Comparison of ENCODE assay signal across 15 cellular contexts in the genomic region with DNA sequence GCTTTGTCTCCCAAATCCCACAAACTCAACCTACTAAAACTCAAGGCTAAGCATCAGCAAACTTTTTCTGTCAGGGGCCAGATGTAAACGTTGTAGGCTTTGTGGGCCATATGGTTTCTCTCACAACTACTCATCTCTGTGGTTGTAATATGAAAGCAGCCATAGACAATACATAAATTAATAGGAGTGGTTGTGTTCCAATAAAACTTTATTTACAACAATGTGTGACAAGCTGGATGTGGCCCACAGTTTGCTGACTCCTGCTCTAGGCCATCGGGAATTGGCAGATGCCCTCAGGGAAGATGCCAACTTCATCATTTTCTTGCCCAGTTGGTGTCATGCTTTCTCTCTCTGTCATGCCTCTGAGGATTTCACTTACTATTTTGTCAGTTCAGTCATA. TPM values are rescaled to one million over a fixed set of nuclear protein-coding genes. Genes with fewer than 3 reads are reported as not detected.
A peak's percentile ranks its signal among the peaks of the same experiment; 100 is the strongest.
DNase-seq lines count a peak whose midpoint lies in the region; ATAC-seq, FAIRE-seq and TF ChIP-seq lines count a peak whose summit lies in the region.
"Had no signal": no experiment of that assay in that cellular context is flagged by ENCODE, and none has a peak within 500 bp of the region (broad histone marks: within the 10 kb centered on the region; RNA-seq: fewer than 3 reads in every experiment).

No MANE protein-coding gene starts in this region.

- no peaks in the 10 kb centered on the region for H3K79me2 ChIP-seq in K562 (ENCODE audit: control insufficient read depth, insufficient read depth, low read length)
- H3K79me2 ChIP-seq in trophoblast cell (ENCODE audit: control insufficient read depth, insufficient read depth, low read length, poor library complexity), result peaks cover 2% of the 10 kb centered on the region
- no peaks in the 10 kb centered on the region for H3K79me2 ChIP-seq in Karpas-422 (ENCODE audit: low read length)

- in situ Hi-C loops in K562 (cut with MboI), result no loop called here

- no peak for DNase-seq in A549 (ENCODE audit: low read depth in 1 of 2, low spot score in 1 of 2)
- peak; percentile 57 for DNase-seq in MG63
- no peak for DNase-seq in K562 (ENCODE audit: extremely low read depth in 1 of 4, low spot score in 3 of 4)
- DNase-seq in trophoblast cell, result no peak
- DNase-seq in HTR-8/SVneo (ENCODE audit: insufficient read length, low spot score), result no peak
- no peak for DNase-seq in Karpas-422
- DNase-seq in NCI-H1436 treated with DMSO at 0.1 percent for 48 hours (lab: John Stamatoyannopoulos, UW), result no peak
- DNase-seq: 8988T; ACHN; Calu3; CD4-positive, CD25-positive, alpha-beta regulatory T cell; DMS 273 treated with DMSO at 0.1 percent for 48 hours; H9 had no signal

- H3K27me3 ChIP-seq in MG63, result no peaks in the 10 kb centered on the region
- peaks cover 12 to 32% of the 10 kb centered on the region in 2 experiments; a peak in 4 of 5 replicates for H3K27me3 ChIP-seq in K562 (ENCODE audit: control insufficient read depth in 2 of 2, insufficient read depth in 2 of 2, low read length in 2 of 2)
- no peaks in the 10 kb centered on the region for H3K27me3 ChIP-seq in trophoblast cell (ENCODE audit: insufficient read depth, low read length)
- H3K27me3 ChIP-seq in Karpas-422 (ENCODE audit: low read length), result no peaks in the 10 kb centered on the region
- H3K27me3 ChIP-seq: BLaER1 treated with 17β-estradiol and CSF1 and Interleukin-3, amounts not matched to agents 10 nM and 100 nM had no signal

- H3K4me2 ChIP-seq in A549 (no peak overlapping the region), K562 (ENCODE audit: insufficient read depth, low read length) (no peak overlapping the region), trophoblast cell (ENCODE audit: low read length) (no peak overlapping the region), Karpas-422 (ENCODE audit: low read depth, low read length, poor library complexity, severe bottlenecking) (no peak overlapping the region)
- H3K4me2 ChIP-seq: BLaER1 treated with 17β-estradiol and CSF1 and Interleukin-3, amounts not matched to agents 10 nM and 100 nM; GM23338 had no signal

- H3K18ac ChIP-seq in trophoblast cell (ENCODE audit: low read length), result no peak overlapping the region

- H3K9ac ChIP-seq in K562 (ENCODE audit: insufficient read depth in 1 of 2, low read depth in 2 of 2, low read length in 2 of 2) (no peak overlapping the region), trophoblast cell (ENCODE audit: low read length) (no peak overlapping the region), Karpas-422 (ENCODE audit: low read length) (no peak overlapping the region)
- H3K9ac ChIP-seq: BLaER1 treated with 17β-estradiol and CSF1 and Interleukin-3, amounts not matched to agents 10 nM and 100 nM had no signal

- FAIRE-seq in A549 (lab: Jason Lieb, UNC) (no peak), K562 (lab: Jason Lieb, UNC) (no peak), HTR-8/SVneo (lab: Jason Lieb, UNC) (no peak)

- H4K20me1 ChIP-seq in K562 (replicated peaks; ENCODE audit: control insufficient read depth, insufficient read depth, low read length) (no peaks in the 10 kb centered on the region), Karpas-422 (ENCODE audit: insufficient read depth, low read depth, low read length) (no peaks in the 10 kb centered on the region)
- H4K20me1 ChIP-seq: BLaER1 treated with 17β-estradiol and CSF1 and Interleukin-3, amounts not matched to agents 10 nM and 100 nM had no signal

- H3K23ac ChIP-seq in trophoblast cell (ENCODE audit: low read length), result no peak overlapping the region

- no peak overlapping the region for H2BK12ac ChIP-seq in trophoblast cell (ENCODE audit: low read length)

- TF ChIP-seq EP300 in A549 (IDR thresholded peaks at IDR 0.05), result no peak
- no peak for TF ChIP-seq EP300 in K562 (IDR thresholded peaks at IDR 0.05; ENCODE audit: low read length)

- POLR2A ChIA-PET in A549 (lab: Yijun Ruan, JAX), result no interaction called here
- POLR2A ChIA-PET in K562 (lab: Yijun Ruan, JAX), result no interaction called here

- peak overlapping the region; percentile 24 for H4K91ac ChIP-seq in trophoblast cell (ENCODE audit: low read depth, low read length)

- H3K9me3 ChIP-seq in A549, result peaks cover 15% of the 10 kb centered on the region; the same call in 2 of the 3 replicates
- H3K9me3 ChIP-seq in MG63, result peaks cover 10% of the 10 kb centered on the region
- H3K9me3 ChIP-seq in K562 (replicated peaks; ENCODE audit: control insufficient read depth, insufficient read depth, low read depth, low read length), result no peaks in the 10 kb centered on the region; the same call in 1 of the 2 replicates
- no peaks in the 10 kb centered on the region for H3K9me3 ChIP-seq in trophoblast cell (ENCODE audit: insufficient read depth, low read depth, low read length)
- no peaks in the 10 kb centered on the region for H3K9me3 ChIP-seq in Karpas-422 (ENCODE audit: low read length)

- H4K8ac ChIP-seq in trophoblast cell (ENCODE audit: low read depth, low read length), result no peak overlapping the region

- intact Hi-C loops in K562 (cut with micrococcal nuclease), result loop anchor here (10.0 kb wide), 1 partner anchor 101 kb away; no protein-coding TSS in a partner anchor

- TF ChIP-seq RAD21 in A549 (conservative IDR thresholded peaks at IDR 0.05 in 1 of 2, IDR thresholded peaks at IDR 0.05 in 1 of 2) (no peak), K562 (CRISPR knock-in tag; conservative IDR thresholded peaks at IDR 0.05 in 1 of 2, IDR thresholded peaks at IDR 0.05 in 1 of 2) (no peak)

- H2BK120ac ChIP-seq in trophoblast cell (ENCODE audit: insufficient read depth, low read length, poor library complexity), result no peak overlapping the region

- H3K27ac ChIP-seq in A549 (peak overlapping the region; percentile 7 to 89; a peak in 3 of 6 replicates), K562 (ENCODE audit: extremely low read depth, low read depth, low read length) (no peak overlapping the region), trophoblast cell (ENCODE audit: low read depth, low read length) (no peak overlapping the region), Karpas-422 (ENCODE audit: low read length) (no peak overlapping the region)
- H3K27ac ChIP-seq: BLaER1 treated with 17β-estradiol and CSF1 and Interleukin-3, amounts not matched to agents 10 nM and 100 nM had no signal

- H3K36me3 ChIP-seq in MG63, result no peaks in the 10 kb centered on the region
- no peaks in the 10 kb centered on the region for H3K36me3 ChIP-seq in K562 (ENCODE audit: control insufficient read depth, insufficient read depth, low read length)
- H3K36me3 ChIP-seq in trophoblast cell (ENCODE audit: control insufficient read depth in 1 of 2, insufficient read depth in 2 of 2, low read length in 2 of 2), result no peaks in the 10 kb centered on the region
- no peaks in the 10 kb centered on the region for H3K36me3 ChIP-seq in Karpas-422 (ENCODE audit: insufficient read depth, low read length)
- H3K36me3 ChIP-seq: BLaER1 treated with 17β-estradiol and CSF1 and Interleukin-3, amounts not matched to agents 10 nM and 100 nM had no signal

- H3K4me3 ChIP-seq in A549 (no peak overlapping the region), MG63 (no peak overlapping the region), K562 (no peak overlapping the region), trophoblast cell (ENCODE audit: low read depth, low read length) (no peak overlapping the region), Karpas-422 (ENCODE audit: low read length) (no peak overlapping the region)
- H3K4me3 ChIP-seq: BLaER1 treated with 17β-estradiol and CSF1 and Interleukin-3, amounts not matched to agents 10 nM and 100 nM; GM23338 had no signal

- H3K4ac ChIP-seq in trophoblast cell (ENCODE audit: low read depth, low read length), result no peak overlapping the region

- no peak overlapping the region for H3K14ac ChIP-seq in trophoblast cell (ENCODE audit: low read length)

- 67% methylated on average over 2 of the region's 2 CpGs for WGBS in A549 (ENCODE audit: missing lambda C conversion rate)
- WGBS in K562 (ENCODE audit: insufficient coverage, low coverage, missing lambda C conversion rate), result 2% methylated on average over 2 of the region's 2 CpGs
- no CpG with 5 or more reads among the region's 2 CpGs for WGBS in trophoblast cell (ENCODE audit: extremely low coverage, insufficient coverage, insufficient read length)

- no peak overlapping the region for H2AFZ ChIP-seq in K562 (ENCODE audit: low read depth, low read length)
- H2AFZ ChIP-seq in trophoblast cell (ENCODE audit: insufficient read depth, low read length, poor library complexity), result no peak overlapping the region
- H2AFZ ChIP-seq in Karpas-422 (ENCODE audit: low read length), result no peak overlapping the region
- H2AFZ ChIP-seq: GM23338 had no signal

- TF ChIP-seq POLR2A in A549 (IDR thresholded peaks at IDR 0.05; ENCODE audit: low read length), result no peak
- TF ChIP-seq POLR2A in K562 (conservative IDR thresholded peaks at IDR 0.05), result no peak

- no peak overlapping the region for H2BK5ac ChIP-seq in trophoblast cell (ENCODE audit: low read depth, low read length, poor library complexity)

- H3K9me2 ChIP-seq in Karpas-422 (replicated peaks; ENCODE audit: insufficient read depth, low read length), result no peaks in the 10 kb centered on the region

- peaks cover 4% of the 10 kb centered on the region for H3K79me1 ChIP-seq in trophoblast cell (ENCODE audit: low read length)

- H3K4me1 ChIP-seq in A549 (peaks cover 45% of the 10 kb centered on the region), K562 (replicated peaks in 1 of 2; ENCODE audit: control insufficient read depth in 2 of 2, insufficient read depth in 2 of 2, low read length in 2 of 2) (0 out of 5 replicates have a peak, but pooled peaks cover 0 to 3% of the 10 kb centered on the region in 2 experiments), trophoblast cell (ENCODE audit: control insufficient read depth in 1 of 2, insufficient read depth in 2 of 2, low read length in 2 of 2) (peaks cover 5 to 6% of the 10 kb centered on the region in 2 experiments), Karpas-422 (ENCODE audit: low read length) (no peaks in the 10 kb centered on the region)

- BruUV-seq in K562 (replicated peaks; lab: Mats Ljungman, UMichigan), result no TSS peak

- ATAC-seq in A549, result no peak
- ATAC-seq in K562, result no peak
- ATAC-seq: GM23338 had no signal

- TF ChIP-seq CTCF in A549 (IDR thresholded peaks at IDR 0.05) (no peak), K562 (IDR thresholded peaks at IDR 0.05 in 2 of 3, conservative IDR thresholded peaks at IDR 0.05 in 1 of 3; ENCODE audit: insufficient read depth in 2 of 3, low read depth in 1 of 3, low read length in 3 of 3) (no peak)

- peak overlapping the region; percentile 46 for H2AK5ac ChIP-seq in trophoblast cell (ENCODE audit: low read length)

- H3K9me1 ChIP-seq in K562 (ENCODE audit: control insufficient read depth, insufficient read depth, low read length), result no peaks in the 10 kb centered on the region

- no peak overlapping the region for H4K12ac ChIP-seq in trophoblast cell (ENCODE audit: low read depth, low read length)

- CTCF ChIA-PET in A549 (lab: Yijun Ruan, JAX) (interaction anchor here (1.2 kb wide), 1 partner anchor 9 kb away, joined by 4 read pairs; no protein-coding TSS in a partner anchor), K562 (lab: Yijun Ruan, JAX; ENCODE audit: low intra/inter-chr PET ratio) (no interaction called here)

RNA-seq across cellular contexts. Expression of a gene that starts 17.5 kb away (rescaled TPM):
- polyA plus RNA-seq in A549 (2011; rRNA removed) (193 and 217 TPM in 2 replicates), A549 (2017; fragmentation: RNase III; extraction: RNeasy Plus Mini Kit Qiagen cat#74134 plus additional on column Dnase treatment) (44.2 to 51.0 TPM (median 49.0 TPM) in 3 replicates), K562 (2011; rRNA removed) (1.7 and 4.4 TPM in 2 replicates), K562 (2014; fragmentation: Illumina TruSeq; extraction: Trizol) (1.4 and 1.8 TPM in 2 replicates), K562 (2014; fragmentation: Nextera tagmentation; extraction: Ambion mirVana) (under 1 TPM; 0.67 to 0.72 TPM), K562 (2014; rRNA removed) (0.80 and 2.0 TPM in 2 replicates)
- 48.0 and 74.2 TPM in 2 replicates for polyA plus RNA-seq in A549 (2012; cell fraction: cytosol; rRNA removed)
- 61.4 and 108 TPM in 2 replicates for polyA plus RNA-seq in A549 (2012; cell fraction: nucleus; rRNA removed)
- 94.7 and 114 TPM in 2 replicates for polyA minus RNA-seq in A549 (2011; rRNA and poly(A)+ RNA removed)
- total RNA-seq in MG63 (2014; rRNA removed; shearing (Covaris generic); ENCODE audit: low replicate concordance), result 66.9 and 104 TPM in 2 replicates
- total RNA-seq in K562 (2011; cell fraction: chromatin; rRNA removed; ENCODE audit: low replicate concordance), result 3.7 and 4.7 TPM in 2 replicates
- 1.7 TPM in 2 replicates for total RNA-seq in K562 (2011; cell fraction: nucleolus; rRNA removed)
- 2.5 and 3.8 TPM in 2 replicates for total RNA-seq in K562 (2011; cell fraction: nucleoplasm; rRNA removed)
- total RNA-seq in K562 (2014; rRNA removed) (0.68 and 0.73 TPM in 2 replicates), K562 (2014; rRNA removed; fragmentation: Illumina TruSeq; extraction: Trizol) (1.5 and 1.8 TPM in 2 replicates), K562 (2015; rRNA removed; fragmentation: Illumina TruSeq; extraction: Trizol) (0.98 and 1.1 TPM in 2 replicates), K562 (2021) (1.6 and 1.9 TPM in 2 replicates)
- polyA plus RNA-seq in K562 (2011; cell fraction: cytosol; rRNA removed), result 1.3 and 2.7 TPM in 2 replicates
- 3.0 and 4.1 TPM in 2 replicates for polyA plus RNA-seq in K562 (2011; cell fraction: nucleus; rRNA removed)
- 1.9 and 2.1 TPM in 2 replicates for polyA plus RNA-seq in K562 (2012)
- 1.3 and 1.9 TPM in 2 replicates for polyA minus RNA-seq in K562 (2011; rRNA and poly(A)+ RNA removed)
- polyA minus RNA-seq in K562 (2011; cell fraction: cytosol; rRNA and poly(A)+ RNA removed), result 1.2 and 1.5 TPM in 2 replicates
- polyA minus RNA-seq in K562 (2011; cell fraction: nucleus; rRNA and poly(A)+ RNA removed), result 1.2 and 1.5 TPM in 2 replicates
- 267 and 277 TPM in 2 replicates for polyA plus RNA-seq in trophoblast cell (2013)
- not detected in 2 replicates for total RNA-seq in Karpas-422 (2014; rRNA removed; shearing (Covaris generic); ENCODE audit: low replicate concordance)

Comparison
In these comparisons a context has a peak if more than half of its experiments do, and no peak if none do; other contexts are left out.
1. H3K27ac ChIP-seq: peak in A549 (2 of 2); none in K562 (single experiment), trophoblast cell (single experiment) and Karpas-422 (single experiment).
2. RNA of a gene that starts 17.5 kb away (total RNA-seq): 66.9 to 104 TPM in MG63; 0.68 to 4.7 TPM in K562 and not detected in Karpas-422; every median in the first group is over 10 times any median in the second.